ENCODE assay signal across 25 cellular contexts in genomic region chr17:79783891-79784290, GRCh38. TPM values are rescaled to one million over a fixed set of nuclear protein-coding genes. Genes with fewer than 3 reads are reported as not detected.
DNase-seq lines count a peak whose midpoint lies in the region; ATAC-seq, FAIRE-seq and TF ChIP-seq lines count a peak whose summit lies in the region.
"Had no signal": no experiment of that assay in that cellular context is flagged by ENCODE, and none has a peak within 500 bp of the region (broad histone marks: within the 10 kb centered on the region; RNA-seq: fewer than 3 reads in every experiment).

No MANE protein-coding gene starts in this region.

- H3K27ac Mint-ChIP-seq in CD4-positive, alpha-beta memory T cell, result no peak overlapping the region
- H3K27ac Mint-ChIP-seq: B cell; CD4-positive, CD25-positive, alpha-beta regulatory T cell; H9 had no signal

- H3K27ac ChIP-seq in right atrium auricular region, result no peak overlapping the region
- H3K27ac ChIP-seq in lower lobe of right lung, result no peak overlapping the region
- no peak overlapping the region for H3K27ac ChIP-seq in aorta (ENCODE audit: low read depth in 1 of 2, low read length in 2 of 2)
- no peak overlapping the region for H3K27ac ChIP-seq in CD4-positive, alpha-beta memory T cell (ENCODE audit: low read depth, low read length)
- H3K27ac ChIP-seq in small intestine (ENCODE audit: low read depth in 1 of 2, low read length in 1 of 2), result no peak overlapping the region
- H3K27ac ChIP-seq: 22Rv1, BLaER1, C4-2B, GM23248 had no signal

- CTCF ChIA-PET in CD4-positive, alpha-beta memory T cell (lab: Charles Lee; ENCODE audit: partially characterized antibody), result no interaction called here

- ATAC-seq in Right ventricle myocardium superior (ENCODE audit: poor library complexity), result no peak
- no peak for ATAC-seq in lower lobe of right lung
- no peak for ATAC-seq in aorta (ENCODE audit: low FRiP score)
- ATAC-seq: HCT116 had no signal

- FAIRE-seq in small intestine (lab: Jason Lieb, UNC), result no peak
- FAIRE-seq: A204.1, D721Med, G401.6, GM12892, GM19239 had no signal

- H3K9me3 ChIP-seq in right atrium auricular region (no peaks in the 10 kb centered on the region), lower lobe of right lung (no peaks in the 10 kb centered on the region), aorta (ENCODE audit: control insufficient read depth, low read length) (no peaks in the 10 kb centered on the region), small intestine (ENCODE audit: control insufficient read depth, low read depth) (no peaks in the 10 kb centered on the region)
- H3K9me3 ChIP-seq in CD4-positive, alpha-beta memory T cell (ENCODE audit: control insufficient read depth in 1 of 2, low read length in 2 of 2), result no peaks in the 10 kb centered on the region
- H3K9me3 ChIP-seq: BLaER1 had no signal

- WGBS in aorta, 2 donors, result 93 to 94% methylated on average over 18 of the region's 18 CpGs
- WGBS in small intestine, 3 donors, result 88 to 95% (median 94%) methylated on average over 18 of the region's 18 CpGs

- no peak overlapping the region for H3K4me3 Mint-ChIP-seq in CD4-positive, alpha-beta memory T cell
- H3K4me3 Mint-ChIP-seq: B cell; CD4-positive, CD25-positive, alpha-beta regulatory T cell; CD8-positive, alpha-beta memory T cell; H9 had no signal

- peaks cover 0 to 14% of the 10 kb centered on the region in 2 donors for H3K4me1 ChIP-seq in right atrium auricular region
- H3K4me1 ChIP-seq in lower lobe of right lung, result peaks cover 14% of the 10 kb centered on the region
- no peaks in the 10 kb centered on the region for H3K4me1 ChIP-seq in aorta (ENCODE audit: control insufficient read depth in 1 of 2, insufficient read depth in 2 of 2, low read length in 2 of 2)
- H3K4me1 ChIP-seq in CD4-positive, alpha-beta memory T cell (ENCODE audit: insufficient read depth, low read length), result peaks cover 3% of the 10 kb centered on the region
- H3K4me1 ChIP-seq in small intestine (ENCODE audit: control insufficient read depth in 2 of 2, insufficient read depth in 1 of 2, low read depth in 1 of 2, low read length in 1 of 2), result no peaks in the 10 kb centered on the region

- peaks cover 37 to 60% of the 10 kb centered on the region in 2 donors for H3K27me3 Mint-ChIP-seq in CD4-positive, alpha-beta memory T cell

- intact Hi-C loops in Right ventricle myocardium superior (cut with DNase I), result loop anchor here (10.0 kb wide), 1 partner anchor 131 kb away; no protein-coding TSS in a partner anchor
- intact Hi-C loops in lower lobe of right lung (cut with DNase I), result no loop called here
- intact Hi-C loops in aorta (cut with DNase I), result no loop called here
- intact Hi-C loops in CD4-positive, alpha-beta memory T cell (cut with micrococcal nuclease), result no loop called here

- H3K4me3 ChIP-seq in right atrium auricular region, result no peak overlapping the region
- H3K4me3 ChIP-seq in lower lobe of right lung, result no peak overlapping the region
- no peak overlapping the region for H3K4me3 ChIP-seq in aorta (ENCODE audit: low read length in 2 of 2)
- H3K4me3 ChIP-seq in CD4-positive, alpha-beta memory T cell (ENCODE audit: low read length in 2 of 2), result no peak overlapping the region
- H3K4me3 ChIP-seq in small intestine (ENCODE audit: low read depth in 1 of 2, low read length in 2 of 2), result no peak overlapping the region
- H3K4me3 ChIP-seq: BLaER1, GM23248 had no signal

- DNase-seq in Right ventricle myocardium superior (peak; percentile 24), right atrium auricular region (ENCODE audit: low spot score) (no peak), lower lobe of right lung (peak; percentile 39), aorta (peak; percentile 48 to 73), small intestine (no peak)
- DNase-seq in CD4-positive, alpha-beta memory T cell, result no peak
- DNase-seq: CD4-positive, CD25-positive, alpha-beta regulatory T cell; CD8-positive, alpha-beta memory T cell; DMS 273 treated with DMSO at 0.1 percent for 48 hours; DMS53; DND-41; GM23248; H9 had no signal

- POLR2A ChIA-PET in CD4-positive, alpha-beta memory T cell (lab: Charles Lee; ENCODE audit: partially characterized antibody), result no interaction called here

- H3K4me1 Mint-ChIP-seq in CD4-positive, alpha-beta memory T cell, result peaks cover 0 to 14% (median 4%) of the 10 kb centered on the region in 4 donors

- peaks cover under 1 to 7% of the 10 kb centered on the region in 2 donors for H3K27me3 ChIP-seq in right atrium auricular region
- H3K27me3 ChIP-seq in lower lobe of right lung (ENCODE audit: low read depth), result peaks cover 58% of the 10 kb centered on the region
- no peaks in the 10 kb centered on the region for H3K27me3 ChIP-seq in aorta (ENCODE audit: control insufficient read depth in 1 of 2, insufficient read depth in 2 of 2, low read length in 1 of 2)
- no peaks in the 10 kb centered on the region for H3K27me3 ChIP-seq in CD4-positive, alpha-beta memory T cell (ENCODE audit: insufficient read depth, low read length)
- peaks cover 3 to 16% of the 10 kb centered on the region in 2 donors for H3K27me3 ChIP-seq in small intestine (ENCODE audit: control insufficient read depth in 2 of 2, insufficient read depth in 2 of 2, low read length in 2 of 2)

- peaks cover 0 to 1% (median 0%) of the 10 kb centered on the region in 8 donors for H3K9me3 Mint-ChIP-seq in CD4-positive, alpha-beta memory T cell
- H3K9me3 Mint-ChIP-seq: H9 had no signal

- no peaks in the 10 kb centered on the region for H3K36me3 ChIP-seq in right atrium auricular region
- H3K36me3 ChIP-seq in lower lobe of right lung, result no peaks in the 10 kb centered on the region
- H3K36me3 ChIP-seq in aorta (ENCODE audit: control insufficient read depth in 1 of 2, insufficient read depth in 2 of 2, low read length in 1 of 2), result no peaks in the 10 kb centered on the region
- no peaks in the 10 kb centered on the region for H3K36me3 ChIP-seq in CD4-positive, alpha-beta memory T cell (ENCODE audit: insufficient read depth, low read length)
- no peaks in the 10 kb centered on the region for H3K36me3 ChIP-seq in small intestine (ENCODE audit: control insufficient read depth in 2 of 2, insufficient read depth in 2 of 2, low read length in 2 of 2)

- no peaks in the 10 kb centered on the region for H3K36me3 Mint-ChIP-seq in CD4-positive, alpha-beta memory T cell
- H3K36me3 Mint-ChIP-seq: CD4-positive, CD25-positive, alpha-beta regulatory T cell had no signal

- TF ChIP-seq CTCF in right atrium auricular region (IDR thresholded peaks at IDR 0.05), result no peak
- TF ChIP-seq CTCF in lower lobe of right lung (IDR thresholded peaks at IDR 0.05), result no peak

RNA-seq across cellular contexts. Expression of gene CBX2, which starts 5.9 kb away (rescaled TPM):
- 4.2 TPM for total RNA-seq in Right ventricle myocardium superior
- 1 to 10 TPM; 1.0 to 1.7 TPM for total RNA-seq in right atrium auricular region
- 3.9 TPM for total RNA-seq in lower lobe of right lung
- total RNA-seq in aorta, result 1 to 10 TPM; 1.2 to 4.5 TPM
- polyA plus RNA-seq in aorta, result not detected
- under 1 TPM; 0.06 to 0.44 TPM for total RNA-seq in CD4-positive, alpha-beta memory T cell
- polyA plus RNA-seq in CD4-positive, alpha-beta memory T cell, result not detected
- 1 to 10 TPM in 2 of 3 donors, under 1 TPM in 1; 0.22 to 2.3 (median 1.9) TPM for polyA plus RNA-seq in small intestine

RNA-seq across cellular contexts. Expression of gene CBX8, which starts 13.0 kb away (rescaled TPM):
- total RNA-seq in Right ventricle myocardium superior (6.2 TPM), right atrium auricular region (1 to 10 TPM; 2.7 to 3.0 TPM), lower lobe of right lung (5.8 TPM), aorta (1 to 10 TPM; 5.3 to 6.2 TPM)
- polyA plus RNA-seq in aorta (1 to 10 TPM; 1.4 to 2.4 TPM), small intestine (1 to 10 TPM; 2.7 to 6.1 (median 4.5) TPM)
- total RNA-seq in CD4-positive, alpha-beta memory T cell, result 1 to 10 TPM; 2.8 to 4.1 TPM
- polyA plus RNA-seq in CD4-positive, alpha-beta memory T cell, result under 1 TPM; 0.29 to 0.34 TPM

RNA-seq across cellular contexts. Expression of gene ENPP7, which starts 53.1 kb away (rescaled TPM):
- total RNA-seq in Right ventricle myocardium superior, result not detected
- not detected for total RNA-seq in right atrium auricular region
- 0.18 TPM for total RNA-seq in lower lobe of right lung
- not detected for total RNA-seq in aorta
- polyA plus RNA-seq in aorta, result 10 to 100 TPM in 1 of 2 donors, not detected in 1; 10.9 TPM
- under 1 TPM in 1 of 2 experiments, not detected in 1; 0.20 TPM for total RNA-seq in CD4-positive, alpha-beta memory T cell
- under 1 TPM in 1 of 2 donors, not detected in 1; 0.15 TPM for polyA plus RNA-seq in CD4-positive, alpha-beta memory T cell
- polyA plus RNA-seq in small intestine, result 100 to 1,000 TPM in 2 of 3 donors, 10 to 100 TPM in 1; 15.3 to 197 (median 114) TPM
- total RNA-seq: CD4-positive, CD25-positive, alpha-beta regulatory T cell; GM23248; H4; H9 had no signal
- polyA plus RNA-seq: AG04450, GM23248 had no signal

RNA-seq across cellular contexts. Expression of gene CBX4, which starts 55.3 kb away (rescaled TPM):
- total RNA-seq in Right ventricle myocardium superior (25.6 TPM), right atrium auricular region (10 to 100 TPM; 22.8 to 24.3 TPM), lower lobe of right lung (20.6 TPM), aorta (10 to 100 TPM; 10.7 to 13.4 TPM)
- polyA plus RNA-seq in aorta (1 to 10 TPM; 2.5 to 8.0 TPM), small intestine (10 to 100 TPM in 1 of 3 donors, 1 to 10 TPM in 2; 5.4 to 15.2 (median 6.3) TPM)
- total RNA-seq in CD4-positive, alpha-beta memory T cell, result 10 to 100 TPM; 64.7 to 65.7 TPM
- 1 to 10 TPM; 1.2 to 9.7 TPM for polyA plus RNA-seq in CD4-positive, alpha-beta memory T cell

Comparison
In these comparisons a context has a peak if more than half of its experiments do, and no peak if none do; other contexts are left out.
1. DNase-seq: peak in Right ventricle myocardium superior (single experiment), lower lobe of right lung (single experiment) and aorta (2 of 2); none in right atrium auricular region (single experiment), CD4-positive, alpha-beta memory T cell (0 of 5) and small intestine (single experiment).